In the genomic region with DNA sequence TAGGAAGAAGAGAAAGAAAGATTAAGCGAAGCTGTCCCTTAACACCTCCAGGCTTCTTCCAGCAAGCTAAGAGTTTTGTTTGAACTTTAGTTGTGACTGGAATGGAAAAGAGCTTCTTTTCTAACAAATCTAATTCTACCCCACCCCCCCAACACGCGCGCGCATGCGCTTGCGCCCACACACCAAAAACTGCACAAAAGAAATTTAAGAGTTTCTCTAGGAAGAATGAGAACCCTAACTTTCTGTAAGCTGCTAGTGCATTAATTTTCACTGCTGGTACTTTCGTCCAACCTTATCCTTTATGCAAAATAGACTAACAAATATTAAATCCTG, we compare ENCODE assay signal across 9 cellular contexts. TPM values are rescaled to one million over a fixed set of nuclear protein-coding genes. Genes with fewer than 3 reads are reported as not detected.
DNase-seq lines count a peak whose midpoint lies in the region; ATAC-seq and TF ChIP-seq lines count a peak whose summit lies in the region.
"Had no signal": no experiment of that assay in that cellular context is flagged by ENCODE, and none has a peak within 500 bp of the region (broad histone marks: within the 10 kb centered on the region; RNA-seq: fewer than 3 reads in every experiment).

No MANE protein-coding gene starts in this region.

- no peaks in the 10 kb centered on the region for H3K36me3 ChIP-seq in kidney epithelial cell (ENCODE audit: control insufficient read depth, insufficient read depth, low read length)
- no peaks in the 10 kb centered on the region for H3K36me3 ChIP-seq in subcutaneous abdominal adipose tissue (ENCODE audit: control insufficient read depth in 5 of 5, insufficient read depth in 5 of 5, low read length in 5 of 5)
- H3K36me3 ChIP-seq: BLaER1 had no signal

- H3K27me3 ChIP-seq in kidney epithelial cell (ENCODE audit: control insufficient read depth, insufficient read depth, low read length), result no peaks in the 10 kb centered on the region
- peaks cover 0 to 23% (median 4%) of the 10 kb centered on the region in 5 donors for H3K27me3 ChIP-seq in subcutaneous abdominal adipose tissue (ENCODE audit: control insufficient read depth in 5 of 5, insufficient read depth in 4 of 5, low read length in 5 of 5)
- H3K27me3 ChIP-seq: BLaER1 had no signal

- no peak overlapping the region for H3K27ac ChIP-seq in subcutaneous abdominal adipose tissue (ENCODE audit: low read depth, low read length)
- H3K27ac ChIP-seq: BLaER1 had no signal

- no peaks in the 10 kb centered on the region for H3K9me3 ChIP-seq in subcutaneous abdominal adipose tissue (ENCODE audit: control insufficient read depth in 5 of 5, low read length in 5 of 5)

- no peak for ATAC-seq in GM21526 (IDR thresholded peaks at IDR 0.05; ENCODE audit: low FRiP score, unreplicated experiment)

- peaks cover 0 to 16% (median 15%) of the 10 kb centered on the region in 5 donors for H3K4me1 ChIP-seq in subcutaneous abdominal adipose tissue (ENCODE audit: control insufficient read depth in 5 of 5, insufficient read depth in 5 of 5, low read length in 5 of 5)

- H3K4me3 ChIP-seq in kidney epithelial cell (ENCODE audit: low read depth, low read length) (peak overlapping the region; percentile 77), subcutaneous abdominal adipose tissue (ENCODE audit: low read depth in 1 of 5, low read length in 5 of 5) (peak overlapping the region; percentile 56 to 82 (median 74))
- H3K4me3 ChIP-seq: BLaER1 had no signal

- peak overlapping the region in 4 of 5 donors; percentile 16 to 82 (median 54) for H3K9ac ChIP-seq in subcutaneous abdominal adipose tissue (ENCODE audit: low read length in 5 of 5)
- H3K9ac ChIP-seq: BLaER1 had no signal

- no peak for TF ChIP-seq CTCF in kidney epithelial cell (IDR thresholded peaks at IDR 0.05; ENCODE audit: insufficient read depth, low read length, poor library complexity, severe bottlenecking)

- DNase-seq in NCI-H2227 (lab: John Stamatoyannopoulos, UW; ENCODE audit: unreplicated experiment) (peak; percentile 9), NCI-H2227 treated with DMSO at 0.1 percent for 48 hours (lab: John Stamatoyannopoulos, UW) (no peak), astrocyte of the hippocampus (ENCODE audit: low read depth, low spot score) (peak; percentile 81), kidney epithelial cell (ENCODE audit: low read depth) (no peak), NCI-H1694 (lab: John Stamatoyannopoulos, UW) (no peak)
- no peak for DNase-seq in stimulated activated naive CD4-positive, alpha-beta T cell (lab: John Stamatoyannopoulos, UW)

RNA-seq across cellular contexts. Expression of a gene that starts 9.0 kb away (rescaled TPM):
- 5.7 and 6.4 TPM in 2 replicates for total RNA-seq in kidney epithelial cell

Comparison
In these comparisons a context has a peak if more than half of its experiments do, and no peak if none do; other contexts are left out.
1. DNase-seq: peak in NCI-H2227 (single experiment) and astrocyte of the hippocampus (single experiment); none in NCI-H2227 treated with DMSO at 0.1 percent for 48 hours (single experiment), kidney epithelial cell (single experiment), stimulated activated naive CD4-positive, alpha-beta T cell (0 of 6) and NCI-H1694 (single experiment).